In genomic region chr4:5045099-5045498, GRCh38 we compare ENCODE assay signal across 14 cellular contexts. TPM values are rescaled to one million over a fixed set of nuclear protein-coding genes. Genes with fewer than 3 reads are reported as not detected.
DNase-seq lines count a peak whose midpoint lies in the region; ATAC-seq, FAIRE-seq and TF ChIP-seq lines count a peak whose summit lies in the region.
"Had no signal": no experiment of that assay in that cellular context is flagged by ENCODE, and none has a peak within 500 bp of the region (broad histone marks: within the 10 kb centered on the region; RNA-seq: fewer than 3 reads in every experiment).

No MANE protein-coding gene starts in this region.

- H3K4me1 Mint-ChIP-seq in astrocyte (ENCODE audit: low read depth, unreplicated experiment) (no peaks in the 10 kb centered on the region), glutamatergic neuron (ENCODE audit: low read depth, unreplicated experiment) (no peaks in the 10 kb centered on the region)

- TF ChIP-seq CTCF in AG10803 (conservative IDR thresholded peaks at IDR 0.05; ENCODE audit: low read length) (no peak), astrocyte (IDR thresholded peaks at IDR 0.05; ENCODE audit: insufficient read depth, low read depth, low read length) (no peak), glutamatergic neuron (IDR thresholded peaks at IDR 0.05; ENCODE audit: partially characterized antibody, unreplicated experiment) (no peak)

- H3K9ac ChIP-seq in astrocyte (ENCODE audit: low read length) = no peak overlapping the region

- peaks cover 3% of the 10 kb centered on the region for H3K27me3 ChIP-seq in astrocyte (ENCODE audit: insufficient read depth, low read length)
- H3K27me3 ChIP-seq: hepatocyte had no signal

- H3K9me3 Mint-ChIP-seq in astrocyte (ENCODE audit: unreplicated experiment) = peaks cover 2% of the 10 kb centered on the region
- H3K9me3 Mint-ChIP-seq in glutamatergic neuron (ENCODE audit: unreplicated experiment) = peaks cover 3% of the 10 kb centered on the region

- H3K4me2 ChIP-seq in astrocyte (ENCODE audit: low read length) = peak overlapping the region; percentile 22
- H3K4me2 ChIP-seq: hepatocyte had no signal

- no peaks in the 10 kb centered on the region for H3K79me2 ChIP-seq in astrocyte (ENCODE audit: insufficient read depth, low read length)
- H3K79me2 ChIP-seq: hepatocyte had no signal

- H3K4me1 ChIP-seq in astrocyte (ENCODE audit: insufficient read depth, low read length) = peaks cover 2% of the 10 kb centered on the region

- H4K20me1 ChIP-seq in astrocyte (ENCODE audit: insufficient read depth, low read length) = no peaks in the 10 kb centered on the region

- TF ChIP-seq EP300 in Ishikawa (IDR thresholded peaks at IDR 0.05; ENCODE audit: borderline replicate concordance) = no peak

- peak; percentile 58 for DNase-seq in AG10803 (ENCODE audit: low read depth)
- DNase-seq in astrocyte (ENCODE audit: low read depth) = no peak
- DNase-seq in iris pigment epithelial cell (ENCODE audit: low read depth) = peak; percentile 28
- DNase-seq in SK-N-DZ (ENCODE audit: low spot score) = no peak
- no peak for DNase-seq in glutamatergic neuron
- DNase-seq: activated CD8-positive, alpha-beta T cell treated with anti-CD3 and anti-CD28 coated beads, Interleukin-2, amount 10 ng/mL, durations not matched to agents 7 days and 5 days; NCI-H1105 treated with DMSO at 0.1 percent for 48 hours; NCI-H82 had no signal

- H3K36me3 ChIP-seq in astrocyte (ENCODE audit: insufficient read depth, low read length) = no peaks in the 10 kb centered on the region

- H3K9me3 ChIP-seq in astrocyte (ENCODE audit: insufficient read depth, low read depth, low read length) = no peaks in the 10 kb centered on the region

- TF ChIP-seq RAD21 in Ishikawa (IDR thresholded peaks at IDR 0.05; ENCODE audit: low read depth) = no peak

- no peak overlapping the region for H2AFZ ChIP-seq in astrocyte (ENCODE audit: low read depth, low read length)
- H2AFZ ChIP-seq: hepatocyte had no signal

- H3K4me3 ChIP-seq in AG10803 (ENCODE audit: low read length) = no peak overlapping the region
- H3K4me3 ChIP-seq in astrocyte (ENCODE audit: insufficient read depth, low read depth, low read length) = no peak overlapping the region
- H3K4me3 ChIP-seq: hepatocyte had no signal

- H3K36me3 Mint-ChIP-seq in astrocyte (ENCODE audit: low read depth, unreplicated experiment) = no peaks in the 10 kb centered on the region
- H3K36me3 Mint-ChIP-seq in glutamatergic neuron (ENCODE audit: unreplicated experiment) = no peaks in the 10 kb centered on the region

- H3K27ac Mint-ChIP-seq in astrocyte (ENCODE audit: unreplicated experiment) = no peak overlapping the region
- H3K27ac Mint-ChIP-seq in glutamatergic neuron (ENCODE audit: unreplicated experiment) = no peak overlapping the region
- H3K27ac Mint-ChIP-seq: activated CD8-positive, alpha-beta T cell treated with anti-CD3 and anti-CD28 coated beads, Interleukin-2, amount 10 ng/mL, durations not matched to agents 7 days and 5 days; activated naive CD8-positive, alpha-beta T cell had no signal

- ATAC-seq in HG02610 (IDR thresholded peaks at IDR 0.05; ENCODE audit: unreplicated experiment) = no peak
- ATAC-seq in HG03196 (IDR thresholded peaks at IDR 0.05; ENCODE audit: unreplicated experiment) = no peak
- ATAC-seq: activated CD8-positive, alpha-beta T cell treated with anti-CD3 and anti-CD28 coated beads, Interleukin-2, amount 10 ng/mL, durations not matched to agents 7 days and 5 days had no signal

- no peak overlapping the region for H3K27ac ChIP-seq in astrocyte (ENCODE audit: low read depth, low read length)
- H3K27ac ChIP-seq: hepatocyte had no signal

- H3K27me3 Mint-ChIP-seq in astrocyte (ENCODE audit: low read depth, unreplicated experiment) (peaks cover 17% of the 10 kb centered on the region), glutamatergic neuron (ENCODE audit: unreplicated experiment) (peaks cover 5% of the 10 kb centered on the region)

- no peak for FAIRE-seq in astrocyte (lab: Jason Lieb, UNC)

- H3K4me3 Mint-ChIP-seq in astrocyte (ENCODE audit: unreplicated experiment) (no peak overlapping the region), glutamatergic neuron (ENCODE audit: unreplicated experiment) (no peak overlapping the region)
- H3K4me3 Mint-ChIP-seq: activated CD8-positive, alpha-beta T cell treated with anti-CD3 and anti-CD28 coated beads, Interleukin-2, amount 10 ng/mL, durations not matched to agents 7 days and 5 days; activated naive CD8-positive, alpha-beta T cell had no signal

TF ChIP-seq in Ishikawa, 13 proteins besides CTCF, POLR2A, EP300 and RAD21:
- no peak for TF ChIP-seq REST (IDR thresholded peaks at IDR 0.05; ENCODE audit: low read depth)
- TF ChIP-seq TCF12 (IDR thresholded peaks at IDR 0.05; ENCODE audit: low read depth) = no peak
- TF ChIP-seq, protein P1, sequence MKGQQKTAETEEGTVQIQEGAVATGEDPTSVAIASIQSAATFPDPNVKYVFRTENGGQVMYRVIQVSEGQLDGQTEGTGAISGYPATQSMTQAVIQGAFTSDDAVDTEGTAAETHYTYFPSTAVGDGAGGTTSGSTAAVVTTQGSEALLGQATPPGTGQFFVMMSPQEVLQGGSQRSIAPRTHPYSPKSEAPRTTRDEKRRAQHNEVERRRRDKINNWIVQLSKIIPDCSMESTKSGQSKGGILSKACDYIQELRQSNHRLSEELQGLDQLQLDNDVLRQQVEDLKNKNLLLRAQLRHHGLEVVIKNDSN (IDR thresholded peaks at IDR 0.05) = peak; percentile 47; the same call in 1 of the 2 replicates
- TF ChIP-seq CEBPB (IDR thresholded peaks at IDR 0.05) = no peak
- no peak for TF ChIP-seq FOXM1 (IDR thresholded peaks at IDR 0.05; ENCODE audit: borderline replicate concordance, low read depth)
- TF ChIP-seq TEAD4 (IDR thresholded peaks at IDR 0.05) = no peak
- no peak for TF ChIP-seq NFIC (IDR thresholded peaks at IDR 0.05)
- no peak for TF ChIP-seq CREB1 (IDR thresholded peaks at IDR 0.05; ENCODE audit: low read depth)

RNA-seq across cellular contexts. Expression of gene STK32B, which starts 6.2 kb away (rescaled TPM):
- total RNA-seq in astrocyte (2.1 and 2.9 TPM in 2 replicates), glutamatergic neuron (ENCODE audit: unreplicated experiment) (2.5 TPM)
- polyA plus RNA-seq in SK-N-DZ (2014; cell fraction: cytosol; rRNA removed) = 3.9 and 6.1 TPM in 2 replicates
- polyA plus RNA-seq in SK-N-DZ (2014; cell fraction: nucleus; rRNA removed) = 4.1 and 4.7 TPM in 2 replicates
- total RNA-seq: activated CD8-positive, alpha-beta T cell treated with anti-CD3 and anti-CD28 coated beads, Interleukin-2, amount 10 ng/mL, durations not matched to agents 7 days and 5 days; T-helper 1 cell treated with Interleukin-12 subunit alpha and Interleukin-12 subunit beta and Interleukin-4 antibody, amounts not matched to agents 30 ng/mL and 1 ng/mL, for 36 hours had no signal

RNA-seq across cellular contexts. Expression of gene CYTL1, which starts 25.8 kb away (rescaled TPM):
- total RNA-seq in astrocyte (9.2 and 9.6 TPM in 2 replicates), glutamatergic neuron (ENCODE audit: unreplicated experiment) (not detected)
- 0.65 and 1.2 TPM in 2 replicates for polyA plus RNA-seq in SK-N-DZ (2014; cell fraction: cytosol; rRNA removed)
- polyA plus RNA-seq in SK-N-DZ (2014; cell fraction: nucleus; rRNA removed) = 2.3 and 2.4 TPM in 2 replicates
- total RNA-seq: activated CD8-positive, alpha-beta T cell treated with anti-CD3 and anti-CD28 coated beads, Interleukin-2, amount 10 ng/mL, durations not matched to agents 7 days and 5 days; T-helper 1 cell treated with Interleukin-12 subunit alpha and Interleukin-12 subunit beta and Interleukin-4 antibody, amounts not matched to agents 30 ng/mL and 1 ng/mL, for 36 hours had no signal

Comparison
In these comparisons a context has a peak if more than half of its experiments do, and no peak if none do; other contexts are left out.
1. DNase-seq: peak in AG10803 (single experiment) and iris pigment epithelial cell (single experiment); none in astrocyte (single experiment), SK-N-DZ (single experiment) and glutamatergic neuron (single experiment).